ENCODE assay signal across 21 cellular contexts in the genomic region with DNA sequence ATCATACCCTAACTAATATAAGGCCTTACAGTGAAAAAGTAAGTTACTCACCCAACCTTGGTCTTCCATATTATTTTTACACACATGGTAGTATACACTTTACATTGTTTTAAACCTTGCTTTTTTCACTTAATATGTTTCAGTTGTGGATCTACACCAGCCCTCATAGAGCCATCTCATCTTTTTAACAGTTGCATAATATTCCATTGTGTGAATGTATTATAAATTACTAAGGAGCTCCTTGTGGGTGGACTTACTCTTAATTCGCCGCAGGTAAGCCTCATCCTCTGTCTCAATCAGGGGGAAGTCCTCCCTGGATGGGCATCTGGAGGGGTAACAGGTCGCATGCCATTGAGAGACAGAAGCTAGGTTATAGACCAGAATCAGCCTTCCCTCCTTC. TPM values are rescaled to one million over a fixed set of nuclear protein-coding genes. Genes with fewer than 3 reads are reported as not detected.
DNase-seq lines count a peak whose midpoint lies in the region; ATAC-seq and TF ChIP-seq lines count a peak whose summit lies in the region.
"Had no signal": no experiment of that assay in that cellular context is flagged by ENCODE, and none has a peak within 500 bp of the region (broad histone marks: within the 10 kb centered on the region; RNA-seq: fewer than 3 reads in every experiment).

No MANE protein-coding gene starts in this region.

- no peaks in the 10 kb centered on the region for H3K9me3 Mint-ChIP-seq in activated T-cell treated with anti-CD3 and anti-CD28 coated beads, Interleukin-2, amount 50 U/mL, for 24 hours
- H3K9me3 Mint-ChIP-seq in activated naive CD8-positive, alpha-beta T cell treated with anti-CD3 and anti-CD28 coated beads, Interleukin-2, amount 50 U/mL, for 24 hours = no peaks in the 10 kb centered on the region
- H3K9me3 Mint-ChIP-seq: CD4-positive, alpha-beta memory T cell had no signal

- no peaks in the 10 kb centered on the region for H3K27me3 ChIP-seq in osteoblast (ENCODE audit: insufficient read depth, low read length)

- no peaks in the 10 kb centered on the region for H3K27me3 Mint-ChIP-seq in activated T-cell treated with anti-CD3 and anti-CD28 coated beads, Interleukin-2, amount 50 U/mL, for 24 hours
- H3K27me3 Mint-ChIP-seq in activated naive CD8-positive, alpha-beta T cell treated with anti-CD3 and anti-CD28 coated beads, Interleukin-2, amount 50 U/mL, for 24 hours = no peaks in the 10 kb centered on the region
- H3K27me3 Mint-ChIP-seq: CD4-positive, alpha-beta memory T cell had no signal

- no peaks in the 10 kb centered on the region for H3K9me3 ChIP-seq in osteoblast (ENCODE audit: low read depth, low read length)
- H3K9me3 ChIP-seq: HAP-1 had no signal

- H3K4me1 Mint-ChIP-seq in activated T-cell treated with anti-CD3 and anti-CD28 coated beads, Interleukin-2, amount 50 U/mL, for 24 hours (ENCODE audit: low read depth) = no peaks in the 10 kb centered on the region
- peaks cover 15% of the 10 kb centered on the region for H3K4me1 Mint-ChIP-seq in activated naive CD8-positive, alpha-beta T cell treated with anti-CD3 and anti-CD28 coated beads, Interleukin-2, amount 50 U/mL, for 24 hours

- H3K36me3 Mint-ChIP-seq in activated T-cell treated with anti-CD3 and anti-CD28 coated beads, Interleukin-2, amount 50 U/mL, for 24 hours (ENCODE audit: low read depth) = peaks cover 91% of the 10 kb centered on the region
- H3K36me3 Mint-ChIP-seq in activated naive CD8-positive, alpha-beta T cell treated with anti-CD3 and anti-CD28 coated beads, Interleukin-2, amount 50 U/mL, for 24 hours (ENCODE audit: low read depth) = peaks cover 67% of the 10 kb centered on the region

- H4K20me1 ChIP-seq in osteoblast (ENCODE audit: insufficient read depth, low read length) = peaks cover 13% of the 10 kb centered on the region

- H3K4me1 ChIP-seq in osteoblast (ENCODE audit: insufficient read depth, low read length) = no peaks in the 10 kb centered on the region
- H3K4me1 ChIP-seq: HAP-1 had no signal

- peak overlapping the region; percentile 68 for H3K27ac Mint-ChIP-seq in activated T-cell treated with anti-CD3 and anti-CD28 coated beads, Interleukin-2, amount 50 U/mL, for 24 hours
- H3K27ac Mint-ChIP-seq in activated naive CD8-positive, alpha-beta T cell treated with anti-CD3 and anti-CD28 coated beads, Interleukin-2, amount 50 U/mL, for 24 hours = peak overlapping the region; percentile 42

- no peak overlapping the region for H2AFZ ChIP-seq in osteoblast (ENCODE audit: low read length)
- H2AFZ ChIP-seq: GM23248 had no signal

- DNase-seq in activated T-cell treated with anti-CD3 and anti-CD28 coated beads, Interleukin-2, amount 50 U/mL, for 24 hours = no peak
- DNase-seq in activated T-cell treated with anti-CD3 and anti-CD28 coated beads, Interleukin-2, amount 50 U/mL, for 48 hours = no peak
- DNase-seq in activated naive CD8-positive, alpha-beta T cell treated with anti-CD3 and anti-CD28 coated beads, Interleukin-2, amount 50 U/mL, for 24 hours = no peak
- DNase-seq in osteoblast (ENCODE audit: insufficient read length, low spot score, missing footprints) = peak; percentile 19
- DNase-seq in NCI-H1092 (lab: John Stamatoyannopoulos, UW) = no peak
- no peak for DNase-seq in putamen (ENCODE audit: low spot score)
- DNase-seq in NOMO-1 (lab: John Stamatoyannopoulos, UW; ENCODE audit: unreplicated experiment in 2 of 2) = no peak
- DNase-seq: 8988T; CD4-positive, alpha-beta memory T cell; EL; GM23248; NCI-H1694 treated with DMSO at 0.1 percent for 48 hours; NCI-H2227 treated with DMSO at 0.1 percent for 48 hours; NCI-H524; NCI-H82; PC-3; RPMI8226; SHP77 treated with DMSO at 0.1 percent for 48 hours had no signal

- H3K36me3 ChIP-seq in osteoblast (ENCODE audit: insufficient read depth, low read length) = peaks cover 82% of the 10 kb centered on the region

- peaks cover 6% of the 10 kb centered on the region for H3K79me2 ChIP-seq in osteoblast (ENCODE audit: insufficient read depth, low read length)

- no peak for ATAC-seq in activated naive CD8-positive, alpha-beta T cell treated with anti-CD3 and anti-CD28 coated beads, Interleukin-2, amount 50 U/mL, for 24 hours
- ATAC-seq: GM12878, PC-3 had no signal

- H3K4me2 ChIP-seq in osteoblast (ENCODE audit: insufficient read depth, low read length) = no peak overlapping the region

- TF ChIP-seq CTCF in C4-2B (conservative IDR thresholded peaks at IDR 0.05) (no peak), osteoblast (IDR thresholded peaks at IDR 0.05; ENCODE audit: extremely low read depth, low read depth, low read length) (no peak)

- no peak overlapping the region for H3K4me3 Mint-ChIP-seq in activated T-cell treated with anti-CD3 and anti-CD28 coated beads, Interleukin-2, amount 50 U/mL, for 24 hours
- H3K4me3 Mint-ChIP-seq in activated naive CD8-positive, alpha-beta T cell treated with anti-CD3 and anti-CD28 coated beads, Interleukin-2, amount 50 U/mL, for 24 hours = no peak overlapping the region
- H3K4me3 Mint-ChIP-seq: CD4-positive, alpha-beta memory T cell had no signal

- H3K4me3 ChIP-seq in osteoblast (ENCODE audit: insufficient read depth, low read length) = no peak overlapping the region
- H3K4me3 ChIP-seq: GM12878, GM23248, HAP-1 had no signal

- H3K27ac ChIP-seq in C4-2B = peak overlapping the region; percentile 15; the same call in 1 of the 2 replicates
- no peak overlapping the region for H3K27ac ChIP-seq in osteoblast (ENCODE audit: low read depth, low read length)
- H3K27ac ChIP-seq: GM23248 had no signal

RNA-seq across cellular contexts. Expression of gene RXFP4, which starts 13.2 kb away (rescaled TPM):
- total RNA-seq in osteoblast = not detected in 2 replicates
- total RNA-seq: CD4-positive, alpha-beta memory T cell; GM23248; PC-3 had no signal

RNA-seq across cellular contexts. Expression of gene KHDC4, which starts 20.4 kb away (rescaled TPM):
- total RNA-seq in osteoblast = 32.7 and 37.3 TPM in 2 replicates

RNA-seq across cellular contexts. Expression of gene ARHGEF2, which starts 23.7 kb away (rescaled TPM):
- total RNA-seq in osteoblast = 166 and 183 TPM in 2 replicates

RNA-seq across cellular contexts. Expression of gene RIT1, which starts 43.5 kb away (rescaled TPM):
- total RNA-seq in osteoblast = 36.9 and 39.5 TPM in 2 replicates
